Comparison of ENCODE assay signal across 8 cellular contexts in genomic region chr15:75201609-75202250, GRCh38. TPM values are rescaled to one million over a fixed set of nuclear protein-coding genes. Genes with fewer than 3 reads are reported as not detected.
DNase-seq lines count a peak whose midpoint lies in the region; ATAC-seq and TF ChIP-seq lines count a peak whose summit lies in the region.

Gene C15orf39, plus strand, starts transcription at chr15:75201882. Its CDS starts 4,167 bp downstream, at chr15:75206049.

- in situ Hi-C loops in Caki2 (cut with HindIII; ENCODE audit: low pct_unique_long_range_greater_than_20kb, low sequenced_read_pairs): no loop called here

- H3K27me3 Mint-ChIP-seq in neural crest cell (ENCODE audit: low read depth): peaks cover 23% of the 10 kb centered on the region

- no peaks in the 10 kb centered on the region for H3K9me3 Mint-ChIP-seq in neural crest cell

- ATAC-seq in GM19455 (IDR thresholded peaks at IDR 0.05; ENCODE audit: unreplicated experiment): peak; percentile 42

- H3K27ac Mint-ChIP-seq in neural crest cell (ENCODE audit: unreplicated experiment): no peak within 1 kb of the TSS

- DNase-seq in Caki2 (ENCODE audit: low read depth) (peak; percentile 89), HS-27A (ENCODE audit: low read depth) (peak; percentile 51), fibroblast of the conjunctiva (ENCODE audit: low read depth) (peak; percentile 24), neural crest cell (ENCODE audit: low read depth, low spot score) (peak; percentile 73), stromal cell of bone marrow (ENCODE audit: low read depth) (peak; percentile 43)
- peak; percentile 91 for DNase-seq in activated effector memory CD4-positive, alpha-beta T cell treated with anti-CD3 and anti-CD28 coated beads, Interleukin-2, amount 50 U/mL, for 16 hours

- H3K4me1 Mint-ChIP-seq in neural crest cell: peaks cover 29% of the 10 kb centered on the region

- H3K4me3 Mint-ChIP-seq in neural crest cell: peak within 1 kb of the TSS; percentile 93

- no peaks in the 10 kb centered on the region for H3K36me3 Mint-ChIP-seq in neural crest cell (ENCODE audit: low read depth)

- TF ChIP-seq POLR2A in Raji (IDR thresholded peaks at IDR 0.05; ENCODE audit: insufficient read depth, low read depth, low read length): peak; percentile 95

- TF ChIP-seq CTCF in neural crest cell (conservative IDR thresholded peaks at IDR 0.05): peak; percentile 92

RNA-seq across cellular contexts. Expression of gene C15orf39, which starts in this region (rescaled TPM):
- 7.6 and 7.7 TPM in 2 replicates for total RNA-seq in Caki2 (2014; rRNA removed; shearing (Covaris generic); ENCODE audit: low replicate concordance)
- total RNA-seq in neural crest cell: 23.8 and 29.5 TPM in 2 replicates

Comparison
In these comparisons a context has a peak if more than half of its experiments do, and no peak if none do; other contexts are left out.
1. Peak in every context shown above with its lines: DNase-seq and ATAC-seq.
2. DNase-seq: peak in every context shown above with its lines; median percentile 91 in activated effector memory CD4-positive, alpha-beta T cell treated with anti-CD3 and anti-CD28 coated beads, Interleukin-2, amount 50 U/mL, for 16 hours; 89 in Caki2; 73 in neural crest cell; 51 in HS-27A; 43 in stromal cell of bone marrow; 24 in fibroblast of the conjunctiva.